Comparison of ENCODE assay signal across 8 cellular contexts in genomic region chr5:177537389-177538361, GRCh38. TPM values are rescaled to one million over a fixed set of nuclear protein-coding genes. Genes with fewer than 3 reads are reported as not detected.
DNase-seq lines count a peak whose midpoint lies in the region; ATAC-seq and TF ChIP-seq lines count a peak whose summit lies in the region.

No MANE protein-coding gene starts in this region.

- 21% methylated on average over 14 of the region's 15 CpGs for WGBS in mammary epithelial cell (ENCODE audit: low coverage, missing lambda C conversion rate)

- H2AFZ ChIP-seq in mammary epithelial cell (ENCODE audit: low read depth, low read length), result peak overlapping the region; percentile 24

- H3K36me3 Mint-ChIP-seq in activated CD8-positive, alpha-beta T cell treated with anti-CD3 and anti-CD28 coated beads for 36 hours (ENCODE audit: low read depth), result peaks cover 16% of the 10 kb centered on the region

- H3K4me3 ChIP-seq in mammary epithelial cell (replicated peaks in 1 of 3; ENCODE audit: insufficient read depth in 1 of 3, low read depth in 2 of 3, low read length in 3 of 3) (no peak overlapping the region), kidney epithelial cell (ENCODE audit: low read depth, low read length) (no peak overlapping the region), thoracic aorta (peak overlapping the region; percentile 51)

- CTCF ChIA-PET in mammary epithelial cell (lab: Charles Lee; ENCODE audit: low non-redundant PET), result no interaction called here
- CTCF ChIA-PET in activated CD8-positive, alpha-beta T cell treated with anti-CD3 and anti-CD28 coated beads for 36 hours (lab: Charles Lee), result interaction anchor here (1.4 to 1.8 kb wide), 2 partner anchors 37 to 147 kb away, joined by 3 to 6 read pairs; no protein-coding TSS in a partner anchor

- no peaks in the 10 kb centered on the region for H4K20me1 ChIP-seq in mammary epithelial cell (ENCODE audit: insufficient read depth, low read length)

- H3K9me3 Mint-ChIP-seq in stimulated activated naive CD8-positive, alpha-beta T cell treated with anti-CD3 and anti-CD28 coated beads, Interleukin-15, amount 100 ng/mL, for 72 hours, result no peaks in the 10 kb centered on the region
- no peaks in the 10 kb centered on the region for H3K9me3 Mint-ChIP-seq in activated CD8-positive, alpha-beta T cell treated with anti-CD3 and anti-CD28 coated beads for 36 hours

- intact Hi-C loops in mammary epithelial cell (cut with micrococcal nuclease), result loop anchor here (2.0 kb wide), 2 partner anchors 21 to 43 kb away; partner anchors contain the start of gene DDX41
- intact Hi-C loops in activated CD8-positive, alpha-beta T cell treated with anti-CD3 and anti-CD28 coated beads for 36 hours (cut with micrococcal nuclease), result no loop called here

- peak overlapping the region; percentile 6 for H3K9ac ChIP-seq in mammary epithelial cell (ENCODE audit: insufficient read depth, low read length)

- no peaks in the 10 kb centered on the region for H3K9me3 ChIP-seq in mammary epithelial cell (replicated peaks; ENCODE audit: insufficient read depth, low read length)
- H3K9me3 ChIP-seq in thoracic aorta, result no peaks in the 10 kb centered on the region

- H3K4me2 ChIP-seq in mammary epithelial cell (ENCODE audit: insufficient read depth, low read depth, low read length), result peak overlapping the region; percentile 20

- ATAC-seq in thoracic aorta (ENCODE audit: insufficient number of reproducible peaks, low FRiP score, low read depth) (peak; percentile 74), HG03354 (IDR thresholded peaks at IDR 0.05; ENCODE audit: poor library complexity, severe bottlenecking, unreplicated experiment) (no peak)
- ATAC-seq in stimulated activated naive CD8-positive, alpha-beta T cell treated with anti-CD3 and anti-CD28 coated beads, Interleukin-15, amount 100 ng/mL, for 72 hours, result no peak
- ATAC-seq in activated CD8-positive, alpha-beta T cell treated with anti-CD3 and anti-CD28 coated beads for 36 hours, result no peak

- no peaks in the 10 kb centered on the region for H3K27me3 Mint-ChIP-seq in stimulated activated naive CD8-positive, alpha-beta T cell treated with anti-CD3 and anti-CD28 coated beads, Interleukin-15, amount 100 ng/mL, for 72 hours
- H3K27me3 Mint-ChIP-seq in activated CD8-positive, alpha-beta T cell treated with anti-CD3 and anti-CD28 coated beads for 36 hours, result no peaks in the 10 kb centered on the region

- H3K4me1 Mint-ChIP-seq in stimulated activated naive CD8-positive, alpha-beta T cell treated with anti-CD3 and anti-CD28 coated beads, Interleukin-15, amount 100 ng/mL, for 72 hours, result no peaks in the 10 kb centered on the region
- peaks cover 4% of the 10 kb centered on the region for H3K4me1 Mint-ChIP-seq in activated CD8-positive, alpha-beta T cell treated with anti-CD3 and anti-CD28 coated beads for 36 hours (ENCODE audit: low read depth)

- H3K36me3 ChIP-seq in mammary epithelial cell (ENCODE audit: insufficient read depth, low read length) (peaks cover 18% of the 10 kb centered on the region), kidney epithelial cell (ENCODE audit: control insufficient read depth, insufficient read depth, low read length) (no peaks in the 10 kb centered on the region), thoracic aorta (peaks cover 23% of the 10 kb centered on the region)

- dilution Hi-C loops in mammary epithelial cell (cut with HindIII; ENCODE audit: low sequenced_read_pairs), result no loop called here

- no TSS peak for BruUV-seq in mammary epithelial cell (replicated peaks; lab: Mats Ljungman, UMichigan)

- peak overlapping the region in 1 of 2 donors; percentile 15 for H3K27ac Mint-ChIP-seq in stimulated activated naive CD8-positive, alpha-beta T cell treated with anti-CD3 and anti-CD28 coated beads, Interleukin-15, amount 100 ng/mL, for 72 hours
- no peak overlapping the region for H3K27ac Mint-ChIP-seq in activated CD8-positive, alpha-beta T cell treated with anti-CD3 and anti-CD28 coated beads for 36 hours

- H3K4me1 ChIP-seq in mammary epithelial cell (ENCODE audit: insufficient read depth, low read length) (peaks cover 43% of the 10 kb centered on the region), thoracic aorta (ENCODE audit: control insufficient read depth in 1 of 2, low read depth in 2 of 2) (peaks cover 44 to 80% of the 10 kb centered on the region in 2 donors)

- DNase-seq in HK-2 (ENCODE audit: unreplicated experiment), result peak; percentile 69
- peak; percentile 67 for DNase-seq in mammary epithelial cell
- DNase-seq in kidney epithelial cell (ENCODE audit: low read depth), result peak; percentile 57
- peak; percentile 41 for DNase-seq in thoracic aorta (ENCODE audit: low spot score)
- DNase-seq in stimulated activated naive CD8-positive, alpha-beta T cell treated with anti-CD3 and anti-CD28 coated beads, Interleukin-15, amount 100 ng/mL, for 72 hours, result no peak
- DNase-seq in activated CD4-positive, alpha-beta T cell treated with anti-CD3 and anti-CD28 coated beads for 4 hours, result no peak
- no peak for DNase-seq in activated CD8-positive, alpha-beta T cell treated with anti-CD3 and anti-CD28 coated beads for 36 hours

- no peak for TF ChIP-seq CTCF in mammary epithelial cell (conservative IDR thresholded peaks at IDR 0.05 in 1 of 2, IDR thresholded peaks at IDR 0.05 in 1 of 2; ENCODE audit: extremely low read depth in 1 of 2, insufficient read depth in 1 of 2, low read depth in 1 of 2, low read length in 2 of 2)
- TF ChIP-seq CTCF in kidney epithelial cell (IDR thresholded peaks at IDR 0.05; ENCODE audit: insufficient read depth, low read length, poor library complexity, severe bottlenecking), result no peak
- no peak for TF ChIP-seq CTCF in thoracic aorta (IDR thresholded peaks at IDR 0.05)
- no peak for TF ChIP-seq CTCF in activated CD8-positive, alpha-beta T cell treated with anti-CD3 and anti-CD28 coated beads for 36 hours (IDR thresholded peaks at IDR 0.05)

- H3K79me2 ChIP-seq in mammary epithelial cell (ENCODE audit: insufficient read depth, low read length), result peaks cover 74% of the 10 kb centered on the region

- POLR2A ChIA-PET in activated CD8-positive, alpha-beta T cell treated with anti-CD3 and anti-CD28 coated beads for 36 hours (lab: Charles Lee), result interaction anchor here (0.9 to 1.3 kb wide), 2 partner anchors 16 to 61 kb away, joined by 3 read pairs; no protein-coding TSS in a partner anchor

- in situ Hi-C loops in mammary epithelial cell (cut with MboI; ENCODE audit: low sequenced_read_pairs in 2 of 2), result no loop called here

- H3K4me3 Mint-ChIP-seq in stimulated activated naive CD8-positive, alpha-beta T cell treated with anti-CD3 and anti-CD28 coated beads, Interleukin-15, amount 100 ng/mL, for 72 hours, result peak overlapping the region in 1 of 2 donors; percentile 9
- no peak overlapping the region for H3K4me3 Mint-ChIP-seq in activated CD8-positive, alpha-beta T cell treated with anti-CD3 and anti-CD28 coated beads for 36 hours

- H3K27me3 ChIP-seq in mammary epithelial cell (ENCODE audit: insufficient read depth, low read length), result no peaks in the 10 kb centered on the region
- no peaks in the 10 kb centered on the region for H3K27me3 ChIP-seq in kidney epithelial cell (ENCODE audit: control insufficient read depth, insufficient read depth, low read length)
- H3K27me3 ChIP-seq in thoracic aorta (replicated peaks; ENCODE audit: insufficient read depth), result no peaks in the 10 kb centered on the region

- H3K27ac ChIP-seq in mammary epithelial cell (ENCODE audit: insufficient read depth, low read depth, low read length) (peak overlapping the region; percentile 62), thoracic aorta (peak overlapping the region; percentile 83 to 88)

RNA-seq across cellular contexts. Expression of gene FAM193B, which starts 16.7 kb away (rescaled TPM):
- 10 to 100 TPM; 30.7 to 63.3 TPM for total RNA-seq in mammary epithelial cell
- polyA plus RNA-seq in mammary epithelial cell, result 24.7 TPM
- 13.0 TPM for polyA minus RNA-seq in mammary epithelial cell
- 21.9 and 29.5 TPM in 2 replicates for total RNA-seq in kidney epithelial cell
- 100 to 1,000 TPM in 1 of 2 donors, 10 to 100 TPM in 1; 76.6 to 103 TPM for total RNA-seq in thoracic aorta
- 10 to 100 TPM; 71.4 to 76.7 TPM for total RNA-seq in activated CD8-positive, alpha-beta T cell treated with anti-CD3 and anti-CD28 coated beads for 36 hours

RNA-seq across cellular contexts. Expression of gene DDX41, which starts 20.9 kb away (rescaled TPM):
- total RNA-seq in mammary epithelial cell, result 10 to 100 TPM; 60.7 to 80.6 TPM
- polyA plus RNA-seq in mammary epithelial cell, result 115 TPM
- 79.3 TPM for polyA minus RNA-seq in mammary epithelial cell
- 151 and 191 TPM in 2 replicates for total RNA-seq in kidney epithelial cell
- 100 to 1,000 TPM in 1 of 2 donors, 10 to 100 TPM in 1; 53.7 to 138 TPM for total RNA-seq in thoracic aorta
- 100 to 1,000 TPM; 226 to 228 TPM for total RNA-seq in activated CD8-positive, alpha-beta T cell treated with anti-CD3 and anti-CD28 coated beads for 36 hours

RNA-seq across cellular contexts. Expression of gene DOK3, which starts 28.0 kb away (rescaled TPM):
- total RNA-seq in mammary epithelial cell (1 to 10 TPM; 4.3 to 4.7 TPM), kidney epithelial cell (1.1 TPM in 2 replicates), thoracic aorta (10 to 100 TPM; 20.5 to 35.6 TPM)
- 1.7 TPM for polyA plus RNA-seq in mammary epithelial cell
- polyA minus RNA-seq in mammary epithelial cell, result 2.4 TPM
- total RNA-seq in activated CD8-positive, alpha-beta T cell treated with anti-CD3 and anti-CD28 coated beads for 36 hours, result 1 to 10 TPM; 7.4 to 8.0 TPM

RNA-seq across cellular contexts. Expression of gene PDLIM7, which starts 40.3 kb away (rescaled TPM):
- total RNA-seq in mammary epithelial cell (100 to 1,000 TPM; 235 to 259 TPM), kidney epithelial cell (467 and 551 TPM in 2 replicates), thoracic aorta (100 to 1,000 TPM; 626 to 891 TPM)
- 103 TPM for polyA plus RNA-seq in mammary epithelial cell
- 95.3 TPM for polyA minus RNA-seq in mammary epithelial cell
- 10 to 100 TPM; 68.4 to 73.0 TPM for total RNA-seq in activated CD8-positive, alpha-beta T cell treated with anti-CD3 and anti-CD28 coated beads for 36 hours

RNA-seq across cellular contexts. Expression of gene TMED9, which starts 54.3 kb away (rescaled TPM):
- total RNA-seq in mammary epithelial cell (100 to 1,000 TPM; 139 to 275 TPM), kidney epithelial cell (163 and 175 TPM in 2 replicates), thoracic aorta (100 to 1,000 TPM; 103 to 119 TPM)
- 333 TPM for polyA plus RNA-seq in mammary epithelial cell
- polyA minus RNA-seq in mammary epithelial cell, result 141 TPM
- 100 to 1,000 TPM; 118 to 120 TPM for total RNA-seq in activated CD8-positive, alpha-beta T cell treated with anti-CD3 and anti-CD28 coated beads for 36 hours

Comparison
In these comparisons a context has a peak if more than half of its experiments do, and no peak if none do; other contexts are left out.
1. DNase-seq: peak in HK-2 (single experiment), mammary epithelial cell (single experiment), kidney epithelial cell (single experiment) and thoracic aorta (single experiment); none in stimulated activated naive CD8-positive, alpha-beta T cell treated with anti-CD3 and anti-CD28 coated beads, Interleukin-15, amount 100 ng/mL, for 72 hours (0 of 2), activated CD4-positive, alpha-beta T cell treated with anti-CD3 and anti-CD28 coated beads for 4 hours (0 of 2) and activated CD8-positive, alpha-beta T cell treated with anti-CD3 and anti-CD28 coated beads for 36 hours (single experiment).